In the genomic region with DNA sequence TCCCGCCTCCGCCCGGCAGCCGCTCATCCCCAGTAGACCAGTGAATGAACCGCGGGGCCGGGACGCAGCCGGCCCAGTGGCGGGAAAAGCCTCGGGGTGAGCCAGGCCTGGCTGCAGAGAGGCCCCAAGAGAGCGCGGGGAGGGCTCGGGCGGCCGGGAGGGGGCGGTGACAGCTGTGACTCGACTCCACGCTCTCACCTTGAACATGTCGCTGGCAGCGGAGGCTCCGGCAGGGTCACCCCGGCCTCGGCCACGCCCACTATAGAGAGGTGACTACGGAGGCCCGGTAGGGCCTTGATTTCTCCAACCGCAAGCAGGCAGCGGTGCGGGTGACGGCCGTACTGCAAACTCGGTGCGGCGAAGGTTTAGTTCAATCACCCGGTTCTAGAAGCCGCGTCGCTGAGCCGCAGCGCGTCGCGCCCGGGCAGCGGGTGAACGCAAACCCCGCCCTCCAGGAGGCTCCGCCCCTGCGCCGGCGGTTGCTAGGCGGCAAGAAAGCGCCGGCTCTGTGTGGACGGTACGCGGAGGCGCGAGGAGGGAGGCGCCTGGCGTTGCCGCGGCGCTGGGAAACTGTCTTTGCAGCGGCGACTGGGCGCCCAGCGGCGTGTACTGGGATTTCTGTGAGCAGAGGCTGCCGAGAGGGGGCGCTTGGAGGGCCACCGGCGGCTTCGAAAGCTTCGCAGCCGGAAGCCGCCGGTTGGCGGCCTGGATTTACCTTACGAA, we compare ENCODE assay signal across 1 cellular context.
TF ChIP-seq lines count a peak whose summit lies in the region.

A gene (minus strand): TSS at position 443 of the 723 bp plus-strand sequence. CDS start 236 bp downstream, at position 207.
A gene with protein sequence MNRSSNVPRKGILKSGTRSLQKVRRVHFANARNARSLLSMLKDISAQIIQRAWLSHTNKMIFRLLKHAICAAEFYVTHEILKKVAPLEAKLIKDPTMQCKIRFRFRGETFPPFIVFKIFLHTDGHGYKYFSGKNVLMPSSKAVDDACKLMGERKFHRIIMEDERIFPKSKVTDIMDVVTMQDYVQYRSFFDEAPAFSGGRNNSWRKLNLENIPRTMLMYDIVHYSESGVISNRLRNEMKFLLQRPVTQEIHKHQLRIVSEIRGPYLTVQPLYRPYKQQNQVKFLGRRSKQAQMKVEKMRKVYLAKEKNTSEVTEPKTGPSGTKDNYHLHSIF (plus strand): TSS at position 511 of the 723 bp plus-strand sequence. CDS start 2,297 bp downstream, outside the sequence.

TF ChIP-seq in SK-N-SH, 30 proteins besides CTCF, POLR2A, EP300 and RAD21 (continued from another document):
- TF ChIP-seq GABPA (IDR thresholded peaks at IDR 0.05; ENCODE audit: low read depth) (no peak), TEAD4 (IDR thresholded peaks at IDR 0.05; ENCODE audit: borderline replicate concordance, insufficient read depth) (no peak), SIN3A (IDR thresholded peaks at IDR 0.05; ENCODE audit: borderline replicate concordance, low read depth, low read length) (peak; percentile 71; the same call in 1 of the 2 replicates), RFX5 (IDR thresholded peaks at IDR 0.05; ENCODE audit: low read length) (peak; percentile 68; the same call in 1 of the 2 replicates), GATA2 (CRISPR knock-in tag; IDR thresholded peaks at IDR 0.05) (no peak), TAF1 (IDR thresholded peaks at IDR 0.05; ENCODE audit: borderline replicate concordance, low read depth, low read length) (peak; percentile 39; the same call in 1 of the 2 replicates), FOSL2 (IDR thresholded peaks at IDR 0.05; ENCODE audit: borderline replicate concordance, low read depth) (no peak), MXI1 (IDR thresholded peaks at IDR 0.05; ENCODE audit: low read depth, low read length) (peak; percentile 69; the same call in 1 of the 2 replicates), JUND (IDR thresholded peaks at IDR 0.05) (no peak), MEF2A (IDR thresholded peaks at IDR 0.05; ENCODE audit: borderline replicate concordance, low read depth) (no peak), ELF1 (IDR thresholded peaks at IDR 0.05) (no peak), FOXJ3 (CRISPR knock-in tag; IDR thresholded peaks at IDR 0.05) (no peak), POLR2AphosphoS5 (IDR thresholded peaks at IDR 0.05; ENCODE audit: low read depth, low read length) (peak; percentile 13; the same call in 1 of the 2 replicates), RCOR1 (IDR thresholded peaks at IDR 0.05; ENCODE audit: low read length) (no peak), EZH2phosphoT487 (IDR thresholded peaks at IDR 0.05; ENCODE audit: borderline replicate concordance, low read depth) (no peak), TCF12 (IDR thresholded peaks at IDR 0.05) (no peak), NRF1 (IDR thresholded peaks at IDR 0.05; ENCODE audit: low read depth, low read length) (peak; percentile 39), FOXM1 (IDR thresholded peaks at IDR 0.05; ENCODE audit: low read depth) (no peak), SMC3 (IDR thresholded peaks at IDR 0.05; ENCODE audit: low read depth, low read length) (peak; percentile 53), RXRA (IDR thresholded peaks at IDR 0.05; ENCODE audit: borderline replicate concordance, low read depth) (no peak)
- TF ChIP-seq, protein P1, sequence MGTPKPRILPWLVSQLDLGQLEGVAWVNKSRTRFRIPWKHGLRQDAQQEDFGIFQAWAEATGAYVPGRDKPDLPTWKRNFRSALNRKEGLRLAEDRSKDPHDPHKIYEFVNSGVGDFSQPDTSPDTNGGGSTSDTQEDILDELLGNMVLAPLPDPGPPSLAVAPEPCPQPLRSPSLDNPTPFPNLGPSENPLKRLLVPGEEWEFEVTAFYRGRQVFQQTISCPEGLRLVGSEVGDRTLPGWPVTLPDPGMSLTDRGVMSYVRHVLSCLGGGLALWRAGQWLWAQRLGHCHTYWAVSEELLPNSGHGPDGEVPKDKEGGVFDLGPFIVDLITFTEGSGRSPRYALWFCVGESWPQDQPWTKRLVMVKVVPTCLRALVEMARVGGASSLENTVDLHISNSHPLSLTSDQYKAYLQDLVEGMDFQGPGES (IDR thresholded peaks at IDR 0.05; ENCODE audit: low read depth, low read length): no peak
- TF ChIP-seq, protein P2, sequence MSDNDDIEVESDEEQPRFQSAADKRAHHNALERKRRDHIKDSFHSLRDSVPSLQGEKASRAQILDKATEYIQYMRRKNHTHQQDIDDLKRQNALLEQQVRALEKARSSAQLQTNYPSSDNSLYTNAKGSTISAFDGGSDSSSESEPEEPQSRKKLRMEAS (IDR thresholded peaks at IDR 0.05; ENCODE audit: low read depth): no peak
- TF ChIP-seq, protein P3, sequence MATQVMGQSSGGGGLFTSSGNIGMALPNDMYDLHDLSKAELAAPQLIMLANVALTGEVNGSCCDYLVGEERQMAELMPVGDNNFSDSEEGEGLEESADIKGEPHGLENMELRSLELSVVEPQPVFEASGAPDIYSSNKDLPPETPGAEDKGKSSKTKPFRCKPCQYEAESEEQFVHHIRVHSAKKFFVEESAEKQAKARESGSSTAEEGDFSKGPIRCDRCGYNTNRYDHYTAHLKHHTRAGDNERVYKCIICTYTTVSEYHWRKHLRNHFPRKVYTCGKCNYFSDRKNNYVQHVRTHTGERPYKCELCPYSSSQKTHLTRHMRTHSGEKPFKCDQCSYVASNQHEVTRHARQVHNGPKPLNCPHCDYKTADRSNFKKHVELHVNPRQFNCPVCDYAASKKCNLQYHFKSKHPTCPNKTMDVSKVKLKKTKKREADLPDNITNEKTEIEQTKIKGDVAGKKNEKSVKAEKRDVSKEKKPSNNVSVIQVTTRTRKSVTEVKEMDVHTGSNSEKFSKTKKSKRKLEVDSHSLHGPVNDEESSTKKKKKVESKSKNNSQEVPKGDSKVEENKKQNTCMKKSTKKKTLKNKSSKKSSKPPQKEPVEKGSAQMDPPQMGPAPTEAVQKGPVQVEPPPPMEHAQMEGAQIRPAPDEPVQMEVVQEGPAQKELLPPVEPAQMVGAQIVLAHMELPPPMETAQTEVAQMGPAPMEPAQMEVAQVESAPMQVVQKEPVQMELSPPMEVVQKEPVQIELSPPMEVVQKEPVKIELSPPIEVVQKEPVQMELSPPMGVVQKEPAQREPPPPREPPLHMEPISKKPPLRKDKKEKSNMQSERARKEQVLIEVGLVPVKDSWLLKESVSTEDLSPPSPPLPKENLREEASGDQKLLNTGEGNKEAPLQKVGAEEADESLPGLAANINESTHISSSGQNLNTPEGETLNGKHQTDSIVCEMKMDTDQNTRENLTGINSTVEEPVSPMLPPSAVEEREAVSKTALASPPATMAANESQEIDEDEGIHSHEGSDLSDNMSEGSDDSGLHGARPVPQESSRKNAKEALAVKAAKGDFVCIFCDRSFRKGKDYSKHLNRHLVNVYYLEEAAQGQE (IDR thresholded peaks at IDR 0.05; ENCODE audit: low read depth, low read length): no peak
- TF ChIP-seq, protein P4, sequence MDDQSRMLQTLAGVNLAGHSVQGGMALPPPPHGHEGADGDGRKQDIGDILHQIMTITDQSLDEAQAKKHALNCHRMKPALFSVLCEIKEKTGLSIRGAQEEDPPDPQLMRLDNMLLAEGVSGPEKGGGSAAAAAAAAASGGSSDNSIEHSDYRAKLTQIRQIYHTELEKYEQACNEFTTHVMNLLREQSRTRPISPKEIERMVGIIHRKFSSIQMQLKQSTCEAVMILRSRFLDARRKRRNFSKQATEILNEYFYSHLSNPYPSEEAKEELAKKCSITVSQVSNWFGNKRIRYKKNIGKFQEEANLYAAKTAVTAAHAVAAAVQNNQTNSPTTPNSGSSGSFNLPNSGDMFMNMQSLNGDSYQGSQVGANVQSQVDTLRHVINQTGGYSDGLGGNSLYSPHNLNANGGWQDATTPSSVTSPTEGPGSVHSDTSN (IDR thresholded peaks at IDR 0.05): peak; percentile 10; the same call in 1 of the 2 replicates
- TF ChIP-seq, protein P5, sequence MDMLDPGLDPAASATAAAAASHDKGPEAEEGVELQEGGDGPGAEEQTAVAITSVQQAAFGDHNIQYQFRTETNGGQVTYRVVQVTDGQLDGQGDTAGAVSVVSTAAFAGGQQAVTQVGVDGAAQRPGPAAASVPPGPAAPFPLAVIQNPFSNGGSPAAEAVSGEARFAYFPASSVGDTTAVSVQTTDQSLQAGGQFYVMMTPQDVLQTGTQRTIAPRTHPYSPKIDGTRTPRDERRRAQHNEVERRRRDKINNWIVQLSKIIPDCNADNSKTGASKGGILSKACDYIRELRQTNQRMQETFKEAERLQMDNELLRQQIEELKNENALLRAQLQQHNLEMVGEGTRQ (IDR thresholded peaks at IDR 0.05; ENCODE audit: borderline replicate concordance, low read depth, low read length): no peak
TF ChIP-seq in SK-N-SH: peak in this region for 9.
